Comparison of ENCODE assay signal across 1 cellular context in genomic region chrX:97267916-97268680, GRCh38.
TF ChIP-seq lines count a peak whose summit lies in the region.

No MANE protein-coding gene starts in this region.

TF ChIP-seq in GM23338, 12 proteins besides CTCF, POLR2A, EP300 and RAD21 (continued from another document):
- TF ChIP-seq ZNF462 (CRISPR knock-in tag; IDR thresholded peaks at IDR 0.05) (no peak), POLR2AphosphoS5 (IDR thresholded peaks at IDR 0.05; ENCODE audit: low read depth) (no peak), REST (IDR thresholded peaks at IDR 0.05; ENCODE audit: unreplicated experiment) (no peak), ETS1 (IDR thresholded peaks at IDR 0.05) (no peak), STAT1 (IDR thresholded peaks at IDR 0.05; ENCODE audit: unreplicated experiment) (no peak), ZNF114 (CRISPR knock-in tag; IDR thresholded peaks at IDR 0.05) (no peak), JUNB (IDR thresholded peaks at IDR 0.05; ENCODE audit: unreplicated experiment) (no peak), NANOG (IDR thresholded peaks at IDR 0.05; ENCODE audit: borderline replicate concordance) (no peak), EZH2phosphoT487 (IDR thresholded peaks at IDR 0.05; ENCODE audit: unreplicated experiment) (no peak), EZH2 (IDR thresholded peaks at IDR 0.05; ENCODE audit: low read depth, unreplicated experiment) (no peak), ZNF331 (CRISPR knock-in tag; IDR thresholded peaks at IDR 0.05; ENCODE audit: low read depth) (no peak)
